10 cellular contexts compared by ENCODE assay signal in the genomic region with DNA sequence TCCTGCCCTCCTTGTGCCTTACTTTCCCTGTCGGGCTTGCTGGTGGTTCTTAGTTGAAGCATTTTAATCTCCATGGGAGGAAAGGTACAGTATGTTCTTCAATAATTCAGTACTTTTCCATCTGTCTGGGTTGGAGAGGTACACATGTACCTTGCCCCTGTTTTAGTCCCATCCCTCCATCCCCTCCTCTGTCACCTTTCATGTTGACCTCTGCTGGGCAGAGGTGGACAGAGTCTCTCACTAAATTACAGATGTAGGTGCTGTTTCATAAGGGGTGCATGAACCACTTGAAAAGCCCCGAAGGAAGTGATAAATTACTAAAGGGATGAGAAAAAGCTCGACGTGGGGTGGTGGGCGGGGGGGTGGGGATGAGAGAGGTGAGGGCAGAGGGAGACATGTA. TPM values are rescaled to one million over a fixed set of nuclear protein-coding genes. Genes with fewer than 3 reads are reported as not detected.
DNase-seq lines count a peak whose midpoint lies in the region; ATAC-seq and TF ChIP-seq lines count a peak whose summit lies in the region.
"Had no signal": no experiment of that assay in that cellular context is flagged by ENCODE, and none has a peak within 500 bp of the region (broad histone marks: within the 10 kb centered on the region; RNA-seq: fewer than 3 reads in every experiment).

No MANE protein-coding gene starts in this region.

- peaks cover 3% of the 10 kb centered on the region; the same call in 1 of the 2 replicates for H4K20me1 ChIP-seq in Karpas-422 (ENCODE audit: insufficient read depth, low read depth, low read length)

- TF ChIP-seq CTCF in lung (IDR thresholded peaks at IDR 0.05; ENCODE audit: control extremely low read depth, extremely low read depth) = no peak

- no peak overlapping the region for H2AFZ ChIP-seq in Karpas-422 (ENCODE audit: low read length)

- no peaks in the 10 kb centered on the region for H3K9me3 Mint-ChIP-seq in activated CD8-positive, alpha-beta memory T cell treated with anti-CD3 and anti-CD28 coated beads, Interleukin-2, amount 10 ng/mL, durations not matched to agents 7 days and 5 days (ENCODE audit: low read depth)
- no peaks in the 10 kb centered on the region for H3K9me3 Mint-ChIP-seq in activated naive CD8-positive, alpha-beta T cell treated with anti-CD3 and anti-CD28 coated beads, Interleukin-2, amount 10 ng/mL, durations not matched to agents 7 days and 5 days

- 40 to 58% methylated on average over 5 of the region's 5 CpGs for WGBS in lung, 2 donors
- WGBS in thymus = 69% methylated on average over 5 of the region's 5 CpGs

- peaks cover 93% of the 10 kb centered on the region for H3K4me1 Mint-ChIP-seq in activated CD8-positive, alpha-beta memory T cell treated with anti-CD3 and anti-CD28 coated beads, Interleukin-2, amount 10 ng/mL, durations not matched to agents 7 days and 5 days
- H3K4me1 Mint-ChIP-seq in activated naive CD8-positive, alpha-beta T cell treated with anti-CD3 and anti-CD28 coated beads, Interleukin-2, amount 10 ng/mL, durations not matched to agents 7 days and 5 days = peaks cover 82% of the 10 kb centered on the region

- CTCF ChIA-PET in activated CD8-positive, alpha-beta memory T cell treated with anti-CD3 and anti-CD28 coated beads, Interleukin-2, amount 10 ng/mL, durations not matched to agents 7 days and 5 days (lab: Charles Lee) = interaction anchor here (1.6 to 11.5 kb wide), 5 partner anchors 14 to 75 kb away, joined by 5 to 158 read pairs (median 18); a partner anchor contains a TSS

- no peaks in the 10 kb centered on the region for H3K36me3 ChIP-seq in lung (ENCODE audit: control insufficient read depth in 2 of 2, insufficient read depth in 2 of 2, low read length in 2 of 2)
- H3K36me3 ChIP-seq in thymus (ENCODE audit: control insufficient read depth, insufficient read depth) = peaks cover 3% of the 10 kb centered on the region
- no peaks in the 10 kb centered on the region for H3K36me3 ChIP-seq in Karpas-422 (ENCODE audit: insufficient read depth, low read length)

- H3K9me3 ChIP-seq in lung (ENCODE audit: control insufficient read depth in 2 of 2, insufficient read depth in 1 of 2, low read length in 1 of 2) (no peaks in the 10 kb centered on the region), thymus (ENCODE audit: control insufficient read depth) (no peaks in the 10 kb centered on the region), Karpas-422 (ENCODE audit: low read length) (no peaks in the 10 kb centered on the region)

- H3K9me2 ChIP-seq in Karpas-422 (replicated peaks; ENCODE audit: insufficient read depth, low read length) = no peaks in the 10 kb centered on the region

- H3K4me1 ChIP-seq in lung (ENCODE audit: control insufficient read depth in 2 of 2, insufficient read depth in 2 of 2, low read length in 2 of 2) (peaks cover 21 to 39% of the 10 kb centered on the region in 2 donors), thymus (ENCODE audit: control insufficient read depth, insufficient read depth, low read length) (peaks cover 8% of the 10 kb centered on the region), Karpas-422 (ENCODE audit: low read length) (peaks cover 9% of the 10 kb centered on the region)

- H3K4me3 Mint-ChIP-seq in activated CD8-positive, alpha-beta memory T cell treated with anti-CD3 and anti-CD28 coated beads, Interleukin-2, amount 10 ng/mL, durations not matched to agents 7 days and 5 days = peak overlapping the region; percentile 99
- peak overlapping the region; percentile 71 for H3K4me3 Mint-ChIP-seq in activated naive CD8-positive, alpha-beta T cell treated with anti-CD3 and anti-CD28 coated beads, Interleukin-2, amount 10 ng/mL, durations not matched to agents 7 days and 5 days

- H3K27me3 Mint-ChIP-seq in activated CD8-positive, alpha-beta memory T cell treated with anti-CD3 and anti-CD28 coated beads, Interleukin-2, amount 10 ng/mL, durations not matched to agents 7 days and 5 days = no peaks in the 10 kb centered on the region
- H3K27me3 Mint-ChIP-seq in activated naive CD8-positive, alpha-beta T cell treated with anti-CD3 and anti-CD28 coated beads, Interleukin-2, amount 10 ng/mL, durations not matched to agents 7 days and 5 days = no peaks in the 10 kb centered on the region

- no peak for ATAC-seq in activated CD8-positive, alpha-beta memory T cell treated with anti-CD3 and anti-CD28 coated beads, Interleukin-2, amount 10 ng/mL, durations not matched to agents 7 days and 5 days
- no peak for ATAC-seq in activated naive CD8-positive, alpha-beta T cell treated with anti-CD3 and anti-CD28 coated beads, Interleukin-2, amount 10 ng/mL, durations not matched to agents 7 days and 5 days (ENCODE audit: low read depth)
- ATAC-seq in lung (ENCODE audit: insufficient read depth, low FRiP score) = no peak
- no peak for ATAC-seq in activated CD4-positive, CD25-positive, alpha-beta regulatory T cell treated with anti-CD3 and anti-CD28 coated beads, Interleukin-2, amount 50 U/mL, for 24 hours

- peaks cover 15% of the 10 kb centered on the region for H3K36me3 Mint-ChIP-seq in activated CD8-positive, alpha-beta memory T cell treated with anti-CD3 and anti-CD28 coated beads, Interleukin-2, amount 10 ng/mL, durations not matched to agents 7 days and 5 days
- peaks cover 11% of the 10 kb centered on the region for H3K36me3 Mint-ChIP-seq in activated naive CD8-positive, alpha-beta T cell treated with anti-CD3 and anti-CD28 coated beads, Interleukin-2, amount 10 ng/mL, durations not matched to agents 7 days and 5 days

- H3K27ac Mint-ChIP-seq in activated CD8-positive, alpha-beta memory T cell treated with anti-CD3 and anti-CD28 coated beads, Interleukin-2, amount 10 ng/mL, durations not matched to agents 7 days and 5 days = peak overlapping the region; percentile 95
- peak overlapping the region; percentile 89 for H3K27ac Mint-ChIP-seq in activated naive CD8-positive, alpha-beta T cell treated with anti-CD3 and anti-CD28 coated beads, Interleukin-2, amount 10 ng/mL, durations not matched to agents 7 days and 5 days

- no peak for DNase-seq in activated CD8-positive, alpha-beta memory T cell treated with anti-CD3 and anti-CD28 coated beads, Interleukin-2, amount 10 ng/mL, durations not matched to agents 7 days and 5 days
- DNase-seq in activated CD8-positive, alpha-beta memory T cell treated with anti-CD3 and anti-CD28 coated beads for 24 hours = no peak
- DNase-seq in activated naive CD8-positive, alpha-beta T cell treated with anti-CD3 and anti-CD28 coated beads, Interleukin-2, amount 10 ng/mL, durations not matched to agents 7 days and 5 days = no peak
- DNase-seq in lung (ENCODE audit: low spot score) (no peak), Karpas-422 (no peak)
- no peak for DNase-seq in activated effector memory CD4-positive, alpha-beta T cell treated with Interleukin-2 at 50 U/mL for 16 hours
- DNase-seq: activated CD4-positive, alpha-beta T cell treated with anti-CD3 and anti-CD28 coated beads for 1 hour; NCI-H524 treated with DMSO at 0.1 percent for 48 hours had no signal

- no peak overlapping the region for H3K4me3 ChIP-seq in lung
- H3K4me3 ChIP-seq in thymus (ENCODE audit: low read length) = no peak overlapping the region
- H3K4me3 ChIP-seq in Karpas-422 (ENCODE audit: low read length) = no peak overlapping the region

- H3K27ac ChIP-seq in lung (ENCODE audit: low read depth in 1 of 2, low read length in 1 of 2) (peak overlapping the region; percentile 92 to 95), thymus (ENCODE audit: low read depth) (peak overlapping the region; percentile 60), Karpas-422 (ENCODE audit: low read length) (no peak overlapping the region)

- H3K27me3 ChIP-seq in lung (ENCODE audit: control insufficient read depth, insufficient read depth) (no peaks in the 10 kb centered on the region), thymus (ENCODE audit: control insufficient read depth, insufficient read depth) (no peaks in the 10 kb centered on the region), Karpas-422 (ENCODE audit: low read length) (no peaks in the 10 kb centered on the region)

- H3K9ac ChIP-seq in Karpas-422 (ENCODE audit: low read length) = no peak overlapping the region

- POLR2A ChIA-PET in activated naive CD8-positive, alpha-beta T cell treated with anti-CD3 and anti-CD28 coated beads, Interleukin-2, amount 10 ng/mL, durations not matched to agents 7 days and 5 days (lab: Charles Lee) = interaction anchor here (0.6 to 0.9 kb wide), 2 partner anchors 10 to 643 kb away, joined by 3 to 4 read pairs; no protein-coding TSS in a partner anchor

- no peaks in the 10 kb centered on the region for H3K79me2 ChIP-seq in Karpas-422 (ENCODE audit: low read length)

- no peak overlapping the region for H3K4me2 ChIP-seq in Karpas-422 (ENCODE audit: low read depth, low read length, poor library complexity, severe bottlenecking)

RNA-seq across cellular contexts. Expression of a gene that starts 5.4 kb away (rescaled TPM):
- total RNA-seq in activated CD8-positive, alpha-beta memory T cell treated with anti-CD3 and anti-CD28 coated beads, Interleukin-2, amount 10 ng/mL, durations not matched to agents 7 days and 5 days = 10 to 100 TPM; 61.4 to 82.5 TPM
- total RNA-seq in activated naive CD8-positive, alpha-beta T cell treated with anti-CD3 and anti-CD28 coated beads, Interleukin-2, amount 10 ng/mL, durations not matched to agents 7 days and 5 days = 10 to 100 TPM; 51.6 to 54.7 TPM
- 10 to 100 TPM; 22.8 to 36.0 TPM for total RNA-seq in lung
- polyA plus RNA-seq in lung (10 to 100 TPM; 15.9 to 16.6 TPM), thymus (15.4 TPM)
- 5.7 and 6.7 TPM in 2 replicates for total RNA-seq in Karpas-422 (2014; rRNA removed; shearing (Covaris generic); ENCODE audit: low replicate concordance)

RNA-seq across cellular contexts. Expression of a gene that starts 29.3 kb away (rescaled TPM):
- total RNA-seq in activated CD8-positive, alpha-beta memory T cell treated with anti-CD3 and anti-CD28 coated beads, Interleukin-2, amount 10 ng/mL, durations not matched to agents 7 days and 5 days = 10 to 100 TPM; 18.2 to 26.3 TPM
- 10 to 100 TPM; 54.3 to 57.6 TPM for total RNA-seq in activated naive CD8-positive, alpha-beta T cell treated with anti-CD3 and anti-CD28 coated beads, Interleukin-2, amount 10 ng/mL, durations not matched to agents 7 days and 5 days
- total RNA-seq in lung = 1 to 10 TPM; 1.9 to 8.8 TPM
- 1 to 10 TPM; 3.7 to 9.9 TPM for polyA plus RNA-seq in lung
- 183 TPM for polyA plus RNA-seq in thymus
- total RNA-seq in Karpas-422 (2014; rRNA removed; shearing (Covaris generic); ENCODE audit: low replicate concordance) = 2.5 and 4.9 TPM in 2 replicates

RNA-seq across cellular contexts. Expression of a gene that starts 41.5 kb away (rescaled TPM):
- total RNA-seq in activated CD8-positive, alpha-beta memory T cell treated with anti-CD3 and anti-CD28 coated beads, Interleukin-2, amount 10 ng/mL, durations not matched to agents 7 days and 5 days = 100 to 1,000 TPM; 155 to 178 TPM
- 100 to 1,000 TPM; 239 to 258 TPM for total RNA-seq in activated naive CD8-positive, alpha-beta T cell treated with anti-CD3 and anti-CD28 coated beads, Interleukin-2, amount 10 ng/mL, durations not matched to agents 7 days and 5 days
- 100 to 1,000 TPM in 1 of 2 donors, 10 to 100 TPM in 1; 38.1 to 109 TPM for total RNA-seq in lung
- 100 to 1,000 TPM in 1 of 2 donors, 10 to 100 TPM in 1; 81.7 to 103 TPM for polyA plus RNA-seq in lung
- 423 TPM for polyA plus RNA-seq in thymus
- 11.9 and 33.5 TPM in 2 replicates for total RNA-seq in Karpas-422 (2014; rRNA removed; shearing (Covaris generic); ENCODE audit: low replicate concordance)

RNA-seq across cellular contexts. Expression of a gene that starts 41.7 kb away (rescaled TPM):
- total RNA-seq in activated CD8-positive, alpha-beta memory T cell treated with anti-CD3 and anti-CD28 coated beads, Interleukin-2, amount 10 ng/mL, durations not matched to agents 7 days and 5 days = 1 to 10 TPM in 1 of 2 experiments, under 1 TPM in 1; 0.80 to 1.3 TPM
- total RNA-seq in activated naive CD8-positive, alpha-beta T cell treated with anti-CD3 and anti-CD28 coated beads, Interleukin-2, amount 10 ng/mL, durations not matched to agents 7 days and 5 days = 1 to 10 TPM; 1.1 to 1.2 TPM
- 1 to 10 TPM in 1 of 2 donors, under 1 TPM in 1; 0.25 to 1.3 TPM for total RNA-seq in lung
- polyA plus RNA-seq in lung (under 1 TPM; 0.30 to 0.35 TPM), thymus (1.3 TPM)
- total RNA-seq in Karpas-422 (2014; rRNA removed; shearing (Covaris generic); ENCODE audit: low replicate concordance) = 1.0 TPM in 1 of 2 replicates, not detected in the other

RNA-seq across cellular contexts. Expression of a gene that starts 57.8 kb away (rescaled TPM):
- 10 to 100 TPM in 1 of 2 experiments, 1 to 10 TPM in 1; 9.2 to 11.6 TPM for total RNA-seq in activated CD8-positive, alpha-beta memory T cell treated with anti-CD3 and anti-CD28 coated beads, Interleukin-2, amount 10 ng/mL, durations not matched to agents 7 days and 5 days
- 10 to 100 TPM; 14.4 to 16.4 TPM for total RNA-seq in activated naive CD8-positive, alpha-beta T cell treated with anti-CD3 and anti-CD28 coated beads, Interleukin-2, amount 10 ng/mL, durations not matched to agents 7 days and 5 days
- 100 to 1,000 TPM in 1 of 2 donors, 10 to 100 TPM in 1; 53.6 to 105 TPM for total RNA-seq in lung
- 10 to 100 TPM; 48.4 to 73.5 TPM for polyA plus RNA-seq in lung
- polyA plus RNA-seq in thymus = 25.3 TPM
- 2.8 and 12.3 TPM in 2 replicates for total RNA-seq in Karpas-422 (2014; rRNA removed; shearing (Covaris generic); ENCODE audit: low replicate concordance)
